In the genomic region with DNA sequence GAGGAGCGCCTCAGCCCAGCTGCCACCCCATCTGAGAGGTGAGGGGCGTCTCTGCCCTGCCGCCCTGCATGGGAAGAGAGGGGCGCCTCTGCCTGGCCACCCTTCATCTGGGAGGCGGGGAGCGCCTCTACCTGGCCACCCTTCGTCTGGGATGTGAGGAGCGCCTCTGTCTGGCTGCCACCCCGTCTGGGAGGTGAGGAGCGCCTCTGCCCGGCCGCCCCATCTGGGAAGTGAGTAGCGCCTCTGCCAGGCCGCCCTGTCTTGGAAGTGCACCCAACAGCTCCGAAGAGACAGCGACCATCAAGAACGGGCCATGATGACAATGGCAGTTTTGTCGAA, we compare ENCODE assay signal across 40 cellular contexts.
"Had no signal": no experiment of that assay in that cellular context is flagged by ENCODE, and none has a peak within 500 bp of the region (broad histone marks: within the 10 kb centered on the region; RNA-seq: fewer than 3 reads in every experiment).

No MANE protein-coding gene starts in this region.

- H3K4me3 ChIP-seq: adrenal gland, ascending aorta, body of pancreas, breast epithelium, cardiac muscle cell had no signal

- H3K27me3 Mint-ChIP-seq: activated naive CD4-positive, alpha-beta T cell treated with anti-CD3 and anti-CD28 coated beads, Interleukin-2, amount 10 ng/mL, durations not matched to agents 7 days and 5 days had no signal

- H3K27ac Mint-ChIP-seq: activated naive CD4-positive, alpha-beta T cell treated with anti-CD3 and anti-CD28 coated beads for 36 hours; activated naive CD4-positive, alpha-beta T cell treated with anti-CD3 and anti-CD28 coated beads, Interleukin-2, amount 10 ng/mL, durations not matched to agents 7 days and 5 days; activated naive CD4-positive, alpha-beta T cell treated with anti-CD3 and anti-CD28 coated beads, Interleukin-2, amount 50 U/mL, for 24 hours; activated naive CD4-positive, alpha-beta T cell treated with anti-CD3 and anti-CD28 coated beads, Interleukin-2, amount 50 U/mL, for 72 hours; activated naive CD8-positive, alpha-beta T cell; activated naive CD8-positive, alpha-beta T cell treated with anti-CD3 and anti-CD28 coated beads for 36 hours; activated naive CD8-positive, alpha-beta T cell treated with anti-CD3 and anti-CD28 coated beads, Interleukin-2, amount 10 ng/mL, durations not matched to agents 7 days and 5 days; activated naive CD8-positive, alpha-beta T cell treated with anti-CD3 and anti-CD28 coated beads, Interleukin-2, amount 50 U/mL, for 24 hours; activated T-cell treated with anti-CD3 and anti-CD28 coated beads, Interleukin-2, amount 50 U/mL, for 24 hours; activated T-cell treated with anti-CD3 and anti-CD28 coated beads, Interleukin-2, amount 50 U/mL, for 72 hours; activated T-helper 1 cell treated with anti-CD3 and anti-CD28 coated beads, Interleukin-12 subunit alpha, Interleukin-12 subunit beta, Interleukin-2, Interleukin-4 antibody, amounts not matched to agents 30 ng/mL and 10 ng/mL and 1 ng/mL, durations not matched to agents 14 hours and 24 hours and 36 hours; activated T-helper 17 cell treated with anti-CD3 and anti-CD28 coated beads, Interleukin-2, amount 50 U/mL, for 72 hours; activated T-helper 2 cell treated with anti-CD3 and anti-CD28 coated beads, Interferon-gamma antibody, Interleukin-2, Interleukin-4, amounts not matched to agents 10 μg/mL and 5 μg/mL and 100 μg/mL, durations not matched to agents 14 hours and 24 hours and 36 hours; brain had no signal

- H3K9me3 Mint-ChIP-seq: activated naive CD4-positive, alpha-beta T cell treated with anti-CD3 and anti-CD28 coated beads for 36 hours; activated naive CD4-positive, alpha-beta T cell treated with anti-CD3 and anti-CD28 coated beads, Interleukin-2, amount 10 ng/mL, durations not matched to agents 7 days and 5 days; activated naive CD4-positive, alpha-beta T cell treated with anti-CD3 and anti-CD28 coated beads, Interleukin-2, amount 50 U/mL, for 24 hours; activated naive CD8-positive, alpha-beta T cell treated with anti-CD3 and anti-CD28 coated beads, Interleukin-2, amount 10 ng/mL, durations not matched to agents 7 days and 5 days; activated T-cell treated with anti-CD3 and anti-CD28 coated beads, Interleukin-2, amount 50 U/mL, for 24 hours; activated T-cell treated with anti-CD3 and anti-CD28 coated beads, Interleukin-2, amount 50 U/mL, for 4 hours; activated T-cell treated with anti-CD3 and anti-CD28 coated beads, Interleukin-2, amount 50 U/mL, for 72 hours; activated T-helper 1 cell treated with anti-CD3 and anti-CD28 coated beads, Interleukin-12 subunit alpha, Interleukin-12 subunit beta, Interleukin-2, Interleukin-4 antibody, amounts not matched to agents 30 ng/mL and 10 ng/mL and 1 ng/mL, durations not matched to agents 14 hours and 24 hours and 36 hours; activated T-helper 17 cell treated with anti-CD3 and anti-CD28 coated beads, Interleukin-2, amount 50 U/mL, for 72 hours; activated T-helper 2 cell treated with anti-CD3 and anti-CD28 coated beads, Interferon-gamma antibody, Interleukin-2, Interleukin-4, amounts not matched to agents 10 μg/mL and 5 μg/mL and 100 μg/mL, durations not matched to agents 14 hours and 24 hours and 36 hours; central memory CD8-positive, alpha-beta T cell had no signal

- H3K4me1 ChIP-seq: adrenal gland, ascending aorta, body of pancreas, breast epithelium had no signal

- DNase-seq: activated effector memory CD4-positive, alpha-beta T cell treated with anti-CD3 and anti-CD28 coated beads, Interleukin-2, amount 50 U/mL, for 16 hours; activated effector memory CD4-positive, alpha-beta T cell treated with Interleukin-2 at 50 U/mL for 16 hours; activated gamma-delta T cell; activated gamma-delta T cell treated with Interleukin-2 at 50 U/mL for 16 hours; activated naive CD4-positive, alpha-beta T cell; activated naive CD4-positive, alpha-beta T cell treated with anti-CD3 and anti-CD28 coated beads for 36 hours; activated naive CD4-positive, alpha-beta T cell treated with anti-CD3 and anti-CD28 coated beads, Interleukin-2, amount 10 ng/mL, durations not matched to agents 7 days and 5 days; activated naive CD4-positive, alpha-beta T cell treated with anti-CD3 and anti-CD28 coated beads, Interleukin-2, amount 50 U/mL, for 16 hours; activated naive CD4-positive, alpha-beta T cell treated with Interleukin-2 at 50 U/mL for 16 hours; activated naive CD8-positive, alpha-beta T cell treated with anti-CD3 and anti-CD28 coated beads for 36 hours; activated naive CD8-positive, alpha-beta T cell treated with anti-CD3 and anti-CD28 coated beads, Interleukin-2, amount 10 ng/mL, durations not matched to agents 7 days and 5 days; activated naive CD8-positive, alpha-beta T cell treated with anti-CD3 and anti-CD28 coated beads, Interleukin-2, amount 50 U/mL, for 24 hours; activated T-cell treated with anti-CD3 and anti-CD28 coated beads for 4 hours; activated T-cell treated with anti-CD3 and anti-CD28 coated beads, Interleukin-2, amount 50 U/mL, for 1 hour; activated T-cell treated with anti-CD3 and anti-CD28 coated beads, Interleukin-2, amount 50 U/mL, for 24 hours; activated T-cell treated with anti-CD3 and anti-CD28 coated beads, Interleukin-2, amount 50 U/mL, for 4 hours; activated T-cell treated with anti-CD3 and anti-CD28 coated beads, Interleukin-2, amount 50 U/mL, for 48 hours; activated T-cell treated with anti-CD3 and anti-CD28 coated beads, Interleukin-2, amount 50 U/mL, for 72 hours; adrenal gland; amniotic stem cell; amygdala; anterior cingulate cortex; body of pancreas; brain microvascular endothelial cell; caudate nucleus; central memory CD4-positive, alpha-beta T cell; cerebellar nuclear complex had no signal

- H3K36me3 Mint-ChIP-seq: activated naive CD4-positive, alpha-beta T cell treated with anti-CD3 and anti-CD28 coated beads, Interleukin-2, amount 10 ng/mL, durations not matched to agents 7 days and 5 days; activated naive CD4-positive, alpha-beta T cell treated with anti-CD3 and anti-CD28 coated beads, Interleukin-2, amount 50 U/mL, for 24 hours; activated naive CD4-positive, alpha-beta T cell treated with anti-CD3 and anti-CD28 coated beads, Interleukin-2, amount 50 U/mL, for 72 hours; activated naive CD8-positive, alpha-beta T cell; activated naive CD8-positive, alpha-beta T cell treated with anti-CD3 and anti-CD28 coated beads for 36 hours; activated naive CD8-positive, alpha-beta T cell treated with anti-CD3 and anti-CD28 coated beads, Interleukin-2, amount 10 ng/mL, durations not matched to agents 7 days and 5 days; brain had no signal

- H3K4me1 Mint-ChIP-seq: activated naive CD4-positive, alpha-beta T cell treated with anti-CD3 and anti-CD28 coated beads, Interleukin-2, amount 10 ng/mL, durations not matched to agents 7 days and 5 days; activated naive CD4-positive, alpha-beta T cell treated with anti-CD3 and anti-CD28 coated beads, Interleukin-2, amount 50 U/mL, for 24 hours; activated naive CD8-positive, alpha-beta T cell treated with anti-CD3 and anti-CD28 coated beads for 36 hours; activated naive CD8-positive, alpha-beta T cell treated with anti-CD3 and anti-CD28 coated beads, Interleukin-2, amount 10 ng/mL, durations not matched to agents 7 days and 5 days; activated naive CD8-positive, alpha-beta T cell treated with anti-CD3 and anti-CD28 coated beads, Interleukin-2, amount 50 U/mL, for 24 hours; activated T-helper 17 cell treated with anti-CD3 and anti-CD28 coated beads, Interleukin-2, amount 50 U/mL, for 72 hours; brain; central memory CD8-positive, alpha-beta T cell had no signal

- FAIRE-seq: astrocyte, bronchial epithelial cell had no signal

- H3K4me3 Mint-ChIP-seq: activated naive CD4-positive, alpha-beta T cell treated with anti-CD3 and anti-CD28 coated beads for 36 hours; activated naive CD4-positive, alpha-beta T cell treated with anti-CD3 and anti-CD28 coated beads, Interleukin-2, amount 10 ng/mL, durations not matched to agents 7 days and 5 days; activated naive CD4-positive, alpha-beta T cell treated with anti-CD3 and anti-CD28 coated beads, Interleukin-2, amount 50 U/mL, for 24 hours; activated naive CD8-positive, alpha-beta T cell; activated naive CD8-positive, alpha-beta T cell treated with anti-CD3 and anti-CD28 coated beads for 36 hours; activated naive CD8-positive, alpha-beta T cell treated with anti-CD3 and anti-CD28 coated beads, Interleukin-2, amount 10 ng/mL, durations not matched to agents 7 days and 5 days; activated naive CD8-positive, alpha-beta T cell treated with anti-CD3 and anti-CD28 coated beads, Interleukin-2, amount 50 U/mL, for 24 hours; activated T-cell treated with anti-CD3 and anti-CD28 coated beads, Interleukin-2, amount 50 U/mL, for 24 hours; activated T-cell treated with anti-CD3 and anti-CD28 coated beads, Interleukin-2, amount 50 U/mL, for 4 hours; activated T-cell treated with anti-CD3 and anti-CD28 coated beads, Interleukin-2, amount 50 U/mL, for 72 hours; activated T-helper 1 cell treated with anti-CD3 and anti-CD28 coated beads, Interleukin-12 subunit alpha, Interleukin-12 subunit beta, Interleukin-2, Interleukin-4 antibody, amounts not matched to agents 30 ng/mL and 10 ng/mL and 1 ng/mL, durations not matched to agents 14 hours and 24 hours and 36 hours; activated T-helper 17 cell treated with anti-CD3 and anti-CD28 coated beads, Interleukin-2, amount 50 U/mL, for 72 hours; brain; central memory CD8-positive, alpha-beta T cell had no signal

- ATAC-seq: activated naive CD4-positive, alpha-beta T cell treated with anti-CD3 and anti-CD28 coated beads, Interleukin-2, amount 50 U/mL, for 72 hours; activated naive CD8-positive, alpha-beta T cell treated with anti-CD3 and anti-CD28 coated beads, Interleukin-2, amount 50 U/mL, for 24 hours; activated T-cell treated with anti-CD3 and anti-CD28 coated beads, Interleukin-2, amount 50 U/mL, for 4 hours; activated T-cell treated with anti-CD3 and anti-CD28 coated beads, Interleukin-2, amount 50 U/mL, for 72 hours; activated T-helper 17 cell treated with anti-CD3 and anti-CD28 coated beads, Interleukin-2, amount 50 U/mL, for 72 hours; body of pancreas had no signal

- H3K9me3 ChIP-seq: adrenal gland, ascending aorta, body of pancreas, breast epithelium had no signal

- H3K27ac ChIP-seq: adrenal gland, ascending aorta, body of pancreas, brain microvascular endothelial cell, breast epithelium, cardiac muscle cell had no signal

- H3K36me3 ChIP-seq: adrenal gland, ascending aorta, brain microvascular endothelial cell, breast epithelium, cardiac muscle cell had no signal
